ENCODE assay signal across 7 cellular contexts in genomic region chr1:52920791-52921291, GRCh38. TPM values are rescaled to one million over a fixed set of nuclear protein-coding genes. Genes with fewer than 3 reads are reported as not detected.
DNase-seq lines count a peak whose midpoint lies in the region; ATAC-seq, FAIRE-seq and TF ChIP-seq lines count a peak whose summit lies in the region.

No MANE protein-coding gene starts in this region.

- H3K4me3 ChIP-seq in HUES6 (ENCODE audit: low read depth, low read length), result peak overlapping the region; percentile 69
- peak overlapping the region; percentile 75 for H3K4me3 ChIP-seq in bronchial epithelial cell (ENCODE audit: low read depth, low read length)
- peak overlapping the region; percentile 75 for H3K4me3 ChIP-seq in suprapubic skin

- H3K27me3 ChIP-seq in HUES6 (ENCODE audit: control insufficient read depth, insufficient read depth, low read length) (peaks cover 35% of the 10 kb centered on the region), bronchial epithelial cell (ENCODE audit: control insufficient read depth, insufficient read depth, low read length) (no peaks in the 10 kb centered on the region), layer of hippocampus (ENCODE audit: control insufficient read depth, insufficient read depth, low read length) (no peaks in the 10 kb centered on the region), suprapubic skin (no peaks in the 10 kb centered on the region)

- no peak for TF ChIP-seq POLR2A in suprapubic skin (IDR thresholded peaks at IDR 0.05)

- DNase-seq in bronchial epithelial cell (ENCODE audit: low read depth) (no peak), suprapubic skin (ENCODE audit: low spot score in 2 of 2) (no peak), NCI-H2171 treated with DMSO at 0.1 percent for 48 hours (lab: John Stamatoyannopoulos, UW) (no peak), inferior parietal cortex (ENCODE audit: extremely low spot score) (no peak)

- H3K9me3 ChIP-seq in HUES6 (ENCODE audit: control insufficient read depth, insufficient read depth, low read depth, low read length) (0 out of 2 replicates have a peak, but pooled peaks cover 5% of the 10 kb centered on the region), suprapubic skin (no peaks in the 10 kb centered on the region)

- H3K27ac ChIP-seq in HUES6 (ENCODE audit: low read depth, low read length), result peak overlapping the region; percentile 28; the same call in 1 of the 2 replicates
- H3K27ac ChIP-seq in layer of hippocampus (ENCODE audit: low read depth, low read length), result peak overlapping the region; percentile 57
- H3K27ac ChIP-seq in suprapubic skin, result peak overlapping the region; percentile 87

- H3K36me3 ChIP-seq in HUES6 (ENCODE audit: control insufficient read depth, insufficient read depth, low read length) (no peaks in the 10 kb centered on the region), bronchial epithelial cell (ENCODE audit: control insufficient read depth, insufficient read depth, low read length) (no peaks in the 10 kb centered on the region), suprapubic skin (no peaks in the 10 kb centered on the region)

- TF ChIP-seq CTCF in bronchial epithelial cell (IDR thresholded peaks at IDR 0.05; ENCODE audit: insufficient read depth, low read length, severe bottlenecking) (no peak), suprapubic skin (IDR thresholded peaks at IDR 0.05) (no peak)

- TF ChIP-seq EP300 in suprapubic skin (IDR thresholded peaks at IDR 0.05), result no peak

- FAIRE-seq in bronchial epithelial cell (lab: Jason Lieb, UNC), result no peak

- WGBS in suprapubic skin, result 17% methylated on average over 11 of the region's 35 CpGs

- H3K4me1 ChIP-seq in HUES6 (ENCODE audit: control insufficient read depth, insufficient read depth, low read length), result no peaks in the 10 kb centered on the region
- H3K4me1 ChIP-seq in suprapubic skin, result peaks cover 29% of the 10 kb centered on the region

- peak overlapping the region; percentile 27 for H3K9ac ChIP-seq in HUES6 (ENCODE audit: low read length)

- ATAC-seq in HG02870 (IDR thresholded peaks at IDR 0.05; ENCODE audit: unreplicated experiment), result no peak

RNA-seq across cellular contexts. Expression of gene ECHDC2, which starts 0.7 kb away (rescaled TPM):
- total RNA-seq in bronchial epithelial cell, result 29.2 and 49.3 TPM in 2 replicates
- 100 to 1,000 TPM in 2 of 4 donors, 10 to 100 TPM in 2; 56.2 to 254 (median 115) TPM for total RNA-seq in suprapubic skin

RNA-seq across cellular contexts. Expression of gene SCP2, which starts 6.2 kb away (rescaled TPM):
- total RNA-seq in bronchial epithelial cell, result 65.8 and 82.7 TPM in 2 replicates
- 100 to 1,000 TPM in 3 of 4 donors, 10 to 100 TPM in 1; 64.5 to 122 (median 113) TPM for total RNA-seq in suprapubic skin

Comparison
In these comparisons a context has a peak if more than half of its experiments do, and no peak if none do; other contexts are left out.
1. H3K27ac ChIP-seq: peak in every context shown above with its lines; median percentile 87 in suprapubic skin; 57 in layer of hippocampus; 28 in HUES6.